ENCODE assay signal across 23 cellular contexts in genomic region chr4:10811992-10812391, GRCh38.
"Had no signal": no experiment of that assay in that cellular context is flagged by ENCODE, and none has a peak within 500 bp of the region (broad histone marks: within the 10 kb centered on the region; RNA-seq: fewer than 3 reads in every experiment).

No MANE protein-coding gene starts in this region.

- H3K27me3 Mint-ChIP-seq: effector memory CD8-positive, alpha-beta T cell; stimulated activated naive CD8-positive, alpha-beta T cell treated with anti-CD3 and anti-CD28 coated beads, Interleukin-15, amount 100 ng/mL, for 72 hours had no signal

- H3K4me3 Mint-ChIP-seq: effector memory CD8-positive, alpha-beta T cell; immature natural killer cell; natural killer cell; neural crest cell; stimulated activated naive CD8-positive, alpha-beta T cell treated with anti-CD3 and anti-CD28 coated beads, Interleukin-15, amount 100 ng/mL, for 72 hours had no signal

- H3K27ac ChIP-seq: lower lobe of right lung, neutrophil, pancreas, sigmoid colon, spleen, suprapubic skin, transverse colon, upper lobe of right lung, uterus had no signal

- H3K36me3 Mint-ChIP-seq: natural killer cell had no signal

- DNase-seq: cortex of kidney; effector memory CD8-positive, alpha-beta T cell; erythroblast; hypothalamus; immature natural killer cell; islet precursor cell; kidney glomerular epithelial cell; left colon; left ventricle myocardium superior; lower lobe of right lung; natural killer cell; pancreas; sigmoid colon; spleen; stimulated activated CD8-positive, alpha-beta memory T cell treated with anti-CD3 and anti-CD28 coated beads, Interleukin-4, amount 100 ng/mL, for 48 hours; stimulated activated naive CD4-positive, alpha-beta T cell; stimulated activated naive CD8-positive, alpha-beta T cell treated with anti-CD3 and anti-CD28 coated beads, Interleukin-15, amount 100 ng/mL, for 72 hours; transverse colon; upper lobe of right lung; uterus had no signal

- H3K4me1 Mint-ChIP-seq: immature natural killer cell; natural killer cell; stimulated activated naive CD8-positive, alpha-beta T cell treated with anti-CD3 and anti-CD28 coated beads, Interleukin-15, amount 100 ng/mL, for 72 hours had no signal

- H3K27me3 ChIP-seq: neutrophil, pancreas, sigmoid colon, spleen, suprapubic skin, transverse colon, upper lobe of right lung, uterus had no signal

- H3K4me3 ChIP-seq: lower lobe of right lung, pancreas, sigmoid colon, spleen, suprapubic skin, transverse colon, upper lobe of right lung, uterus had no signal

- H3K4me1 ChIP-seq: lower lobe of right lung, pancreas, sigmoid colon, spleen, suprapubic skin, transverse colon, upper lobe of right lung, uterus had no signal

- H3K27ac Mint-ChIP-seq: effector memory CD8-positive, alpha-beta T cell; immature natural killer cell; natural killer cell; stimulated activated naive CD8-positive, alpha-beta T cell treated with anti-CD3 and anti-CD28 coated beads, Interleukin-15, amount 100 ng/mL, for 72 hours had no signal

- ATAC-seq: effector memory CD8-positive, alpha-beta T cell; left colon; left ventricle myocardium superior; lower lobe of right lung; natural killer cell; pancreas; stimulated activated naive CD8-positive, alpha-beta T cell treated with anti-CD3 and anti-CD28 coated beads, Interleukin-15, amount 100 ng/mL, for 72 hours; upper lobe of right lung had no signal

- H3K9me3 Mint-ChIP-seq: natural killer cell had no signal

- H3K36me3 ChIP-seq: lower lobe of right lung, neutrophil, pancreas, sigmoid colon, spleen, suprapubic skin, transverse colon, upper lobe of right lung, uterus had no signal
